Comparison of ENCODE assay signal across 34 cellular contexts in genomic region chr3:54659347-54659746, GRCh38.
"Had no signal": no experiment of that assay in that cellular context is flagged by ENCODE, and none has a peak within 500 bp of the region (broad histone marks: within the 10 kb centered on the region; RNA-seq: fewer than 3 reads in every experiment).

No MANE protein-coding gene starts in this region.

- ATAC-seq: activated CD4-positive, alpha-beta T cell treated with anti-CD3 and anti-CD28 coated beads for 36 hours; activated CD8-positive, alpha-beta memory T cell treated with anti-CD3 and anti-CD28 coated beads, Interleukin-2, amount 10 ng/mL, durations not matched to agents 7 days and 5 days; activated CD8-positive, alpha-beta T cell treated with anti-CD3 and anti-CD28 coated beads, Interleukin-2, amount 10 ng/mL, durations not matched to agents 7 days and 5 days; activated naive CD8-positive, alpha-beta T cell treated with anti-CD3 and anti-CD28 coated beads, Interleukin-2, amount 50 U/mL, for 24 hours; body of pancreas; effector memory CD8-positive, alpha-beta T cell; foreskin keratinocyte; gastrocnemius medialis; heart left ventricle; T-cell had no signal

- H3K27ac Mint-ChIP-seq: activated CD4-positive, alpha-beta memory T cell treated with anti-CD3 and anti-CD28 coated beads for 36 hours; activated CD4-positive, alpha-beta T cell treated with anti-CD3 and anti-CD28 coated beads for 36 hours; activated CD4-positive, alpha-beta T cell treated with anti-CD3 and anti-CD28 coated beads, Interleukin-2, amount 10 ng/mL, durations not matched to agents 24 days and 14 days; activated CD8-positive, alpha-beta memory T cell treated with anti-CD3 and anti-CD28 coated beads, Interleukin-2, amount 10 ng/mL, durations not matched to agents 7 days and 5 days; activated CD8-positive, alpha-beta T cell treated with anti-CD3 and anti-CD28 coated beads, Interleukin-2, amount 10 ng/mL, durations not matched to agents 7 days and 5 days; activated naive CD4-positive, alpha-beta T cell treated with anti-CD3 and anti-CD28 coated beads for 36 hours; activated naive CD4-positive, alpha-beta T cell treated with anti-CD3 and anti-CD28 coated beads, Interleukin-2, amount 50 U/mL, for 24 hours; activated naive CD8-positive, alpha-beta T cell treated with anti-CD3 and anti-CD28 coated beads for 36 hours; activated naive CD8-positive, alpha-beta T cell treated with anti-CD3 and anti-CD28 coated beads, Interleukin-2, amount 50 U/mL, for 24 hours; activated T-helper 1 cell treated with anti-CD3 and anti-CD28 coated beads, Interleukin-12 subunit alpha, Interleukin-12 subunit beta, Interleukin-2, Interleukin-4 antibody, amounts not matched to agents 30 ng/mL and 10 ng/mL and 1 ng/mL, durations not matched to agents 14 hours and 24 hours and 36 hours; activated T-helper 2 cell treated with anti-CD3 and anti-CD28 coated beads, Interferon-gamma antibody, Interleukin-2, Interleukin-4, amounts not matched to agents 10 μg/mL and 5 μg/mL and 100 μg/mL, durations not matched to agents 14 hours and 24 hours and 36 hours; dendritic cell treated with granulocyte-macrophage colony-stimulating factor and Interleukin-4, amounts not matched to agents 40 ng/mL and 50 ng/mL, for 4 days; effector memory CD8-positive, alpha-beta T cell; T-cell; T-helper 1 cell treated with Interleukin-12 subunit alpha and Interleukin-12 subunit beta and Interleukin-4 antibody, amounts not matched to agents 30 μg/mL and 1 μg/mL, for 36 hours had no signal

- H3K4me3 Mint-ChIP-seq: activated CD4-positive, alpha-beta memory T cell treated with anti-CD3 and anti-CD28 coated beads for 36 hours; activated CD4-positive, alpha-beta T cell treated with anti-CD3 and anti-CD28 coated beads for 36 hours; activated CD4-positive, alpha-beta T cell treated with anti-CD3 and anti-CD28 coated beads, Interleukin-2, amount 10 ng/mL, durations not matched to agents 24 days and 14 days; activated CD8-positive, alpha-beta memory T cell treated with anti-CD3 and anti-CD28 coated beads, Interleukin-2, amount 10 ng/mL, durations not matched to agents 7 days and 5 days; activated CD8-positive, alpha-beta T cell treated with anti-CD3 and anti-CD28 coated beads, Interleukin-2, amount 10 ng/mL, durations not matched to agents 7 days and 5 days; activated naive CD4-positive, alpha-beta T cell treated with anti-CD3 and anti-CD28 coated beads for 36 hours; activated naive CD4-positive, alpha-beta T cell treated with anti-CD3 and anti-CD28 coated beads, Interleukin-2, amount 50 U/mL, for 24 hours; activated naive CD8-positive, alpha-beta T cell treated with anti-CD3 and anti-CD28 coated beads for 36 hours; activated naive CD8-positive, alpha-beta T cell treated with anti-CD3 and anti-CD28 coated beads, Interleukin-2, amount 50 U/mL, for 24 hours; activated T-helper 1 cell treated with anti-CD3 and anti-CD28 coated beads, Interleukin-12 subunit alpha, Interleukin-12 subunit beta, Interleukin-2, Interleukin-4 antibody, amounts not matched to agents 30 ng/mL and 10 ng/mL and 1 ng/mL, durations not matched to agents 14 hours and 24 hours and 36 hours; dendritic cell treated with granulocyte-macrophage colony-stimulating factor and Interleukin-4, amounts not matched to agents 40 ng/mL and 50 ng/mL, for 4 days; effector memory CD8-positive, alpha-beta T cell; T-cell; T-helper 1 cell treated with Interleukin-12 subunit alpha and Interleukin-12 subunit beta and Interleukin-4 antibody, amounts not matched to agents 30 μg/mL and 1 μg/mL, for 36 hours had no signal

- H3K27me3 Mint-ChIP-seq: activated CD4-positive, alpha-beta memory T cell treated with anti-CD3 and anti-CD28 coated beads for 36 hours; activated CD4-positive, alpha-beta T cell treated with anti-CD3 and anti-CD28 coated beads for 36 hours; activated CD4-positive, alpha-beta T cell treated with anti-CD3 and anti-CD28 coated beads, Interleukin-2, amount 10 ng/mL, durations not matched to agents 24 days and 14 days; activated CD8-positive, alpha-beta memory T cell treated with anti-CD3 and anti-CD28 coated beads, Interleukin-2, amount 10 ng/mL, durations not matched to agents 7 days and 5 days; activated naive CD4-positive, alpha-beta T cell treated with anti-CD3 and anti-CD28 coated beads, Interleukin-2, amount 50 U/mL, for 24 hours; activated naive CD8-positive, alpha-beta T cell treated with anti-CD3 and anti-CD28 coated beads for 36 hours; activated naive CD8-positive, alpha-beta T cell treated with anti-CD3 and anti-CD28 coated beads, Interleukin-2, amount 50 U/mL, for 24 hours; dendritic cell treated with granulocyte-macrophage colony-stimulating factor and Interleukin-4, amounts not matched to agents 40 ng/mL and 50 ng/mL, for 4 days; effector memory CD8-positive, alpha-beta T cell; T-cell had no signal

- H3K9me3 Mint-ChIP-seq: activated CD4-positive, alpha-beta memory T cell treated with anti-CD3 and anti-CD28 coated beads for 36 hours; activated CD4-positive, alpha-beta T cell treated with anti-CD3 and anti-CD28 coated beads, Interleukin-2, amount 10 ng/mL, durations not matched to agents 24 days and 14 days; activated naive CD4-positive, alpha-beta T cell treated with anti-CD3 and anti-CD28 coated beads for 36 hours; activated naive CD4-positive, alpha-beta T cell treated with anti-CD3 and anti-CD28 coated beads, Interleukin-2, amount 50 U/mL, for 24 hours; activated naive CD8-positive, alpha-beta T cell treated with anti-CD3 and anti-CD28 coated beads for 36 hours; activated T-helper 1 cell treated with anti-CD3 and anti-CD28 coated beads, Interleukin-12 subunit alpha, Interleukin-12 subunit beta, Interleukin-2, Interleukin-4 antibody, amounts not matched to agents 30 ng/mL and 10 ng/mL and 1 ng/mL, durations not matched to agents 14 hours and 24 hours and 36 hours; activated T-helper 2 cell treated with anti-CD3 and anti-CD28 coated beads, Interferon-gamma antibody, Interleukin-2, Interleukin-4, amounts not matched to agents 10 μg/mL and 5 μg/mL and 100 μg/mL, durations not matched to agents 14 hours and 24 hours and 36 hours; dendritic cell treated with granulocyte-macrophage colony-stimulating factor and Interleukin-4, amounts not matched to agents 40 ng/mL and 50 ng/mL, for 4 days; T-helper 1 cell treated with Interleukin-12 subunit alpha and Interleukin-12 subunit beta and Interleukin-4 antibody, amounts not matched to agents 30 μg/mL and 1 μg/mL, for 36 hours had no signal

- H3K36me3 Mint-ChIP-seq: activated CD4-positive, alpha-beta memory T cell treated with anti-CD3 and anti-CD28 coated beads for 36 hours; activated CD8-positive, alpha-beta memory T cell treated with anti-CD3 and anti-CD28 coated beads, Interleukin-2, amount 10 ng/mL, durations not matched to agents 7 days and 5 days; activated naive CD4-positive, alpha-beta T cell treated with anti-CD3 and anti-CD28 coated beads, Interleukin-2, amount 50 U/mL, for 24 hours; activated naive CD8-positive, alpha-beta T cell treated with anti-CD3 and anti-CD28 coated beads for 36 hours; T-cell had no signal

- H3K4me1 Mint-ChIP-seq: activated CD4-positive, alpha-beta T cell treated with anti-CD3 and anti-CD28 coated beads for 36 hours; activated CD4-positive, alpha-beta T cell treated with anti-CD3 and anti-CD28 coated beads, Interleukin-2, amount 10 ng/mL, durations not matched to agents 24 days and 14 days; activated CD8-positive, alpha-beta memory T cell treated with anti-CD3 and anti-CD28 coated beads, Interleukin-2, amount 10 ng/mL, durations not matched to agents 7 days and 5 days; activated naive CD4-positive, alpha-beta T cell treated with anti-CD3 and anti-CD28 coated beads, Interleukin-2, amount 50 U/mL, for 24 hours; activated naive CD8-positive, alpha-beta T cell treated with anti-CD3 and anti-CD28 coated beads for 36 hours; activated naive CD8-positive, alpha-beta T cell treated with anti-CD3 and anti-CD28 coated beads, Interleukin-2, amount 50 U/mL, for 24 hours; T-cell had no signal

- DNase-seq: activated CD4-positive, alpha-beta memory T cell treated with anti-CD3 and anti-CD28 coated beads for 36 hours; activated CD4-positive, alpha-beta T cell treated with anti-CD3 and anti-CD28 coated beads for 36 hours; activated CD4-positive, alpha-beta T cell treated with anti-CD3 and anti-CD28 coated beads, Interleukin-2, amount 10 ng/mL, durations not matched to agents 24 days and 14 days; activated CD4-positive, CD25-positive, alpha-beta regulatory T cell; activated CD4-positive, CD25-positive, alpha-beta regulatory T cell treated with anti-CD3 and anti-CD28 coated beads, Interleukin-2, amount 50 U/mL, for 72 hours; activated CD8-positive, alpha-beta memory T cell treated with anti-CD3 and anti-CD28 coated beads, Interleukin-2, amount 10 ng/mL, durations not matched to agents 7 days and 5 days; activated CD8-positive, alpha-beta memory T cell treated with anti-CD3 and anti-CD28 coated beads, Interleukin-2, amount 50 U/mL, for 4 hours; activated CD8-positive, alpha-beta T cell treated with anti-CD3 and anti-CD28 coated beads, Interleukin-2, amount 10 ng/mL, durations not matched to agents 7 days and 5 days; activated effector memory CD4-positive, alpha-beta T cell treated with anti-CD3 and anti-CD28 coated beads, Interleukin-2, amount 50 U/mL, for 16 hours; activated naive CD4-positive, alpha-beta T cell treated with anti-CD3 and anti-CD28 coated beads for 36 hours; activated naive CD8-positive, alpha-beta T cell treated with anti-CD3 and anti-CD28 coated beads for 36 hours; activated naive CD8-positive, alpha-beta T cell treated with anti-CD3 and anti-CD28 coated beads, Interleukin-2, amount 50 U/mL, for 24 hours; activated T-cell treated with anti-CD3 and anti-CD28 coated beads, Interleukin-2, amount 50 U/mL, for 1 hour; activated T-cell treated with anti-CD3 and anti-CD28 coated beads, Interleukin-2, amount 50 U/mL, for 48 hours; adrenal gland; aorta; body of pancreas; cerebellar nuclear complex; colonic mucosa; dorsolateral prefrontal cortex; effector memory CD8-positive, alpha-beta T cell; erythroblast; foreskin keratinocyte; gastrocnemius medialis; glutamatergic neuron; heart left ventricle; T-cell; T-helper 9 cell; WERI-Rb-1 had no signal
